In the genomic region with DNA sequence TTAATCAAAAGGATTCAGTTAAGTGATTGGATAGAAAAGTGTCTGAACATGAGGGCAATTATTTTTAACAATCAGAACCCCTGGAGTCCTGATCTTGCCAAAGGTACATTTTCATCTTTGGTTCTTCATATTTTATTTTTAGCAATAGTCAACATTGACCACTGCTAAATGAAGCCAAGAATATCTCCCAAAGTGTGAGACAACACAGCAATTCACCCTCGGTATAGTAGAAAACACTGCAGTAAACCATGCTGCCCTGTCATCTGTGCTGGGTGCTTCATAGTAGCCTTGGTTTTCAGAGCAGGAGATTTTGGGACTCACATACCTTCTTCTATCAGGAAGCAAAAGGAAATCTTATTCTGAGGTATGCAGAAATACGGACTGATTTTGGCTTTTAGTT, we compare ENCODE assay signal across 26 cellular contexts.
"Had no signal": no experiment of that assay in that cellular context is flagged by ENCODE, and none has a peak within 500 bp of the region (broad histone marks: within the 10 kb centered on the region; RNA-seq: fewer than 3 reads in every experiment).

No MANE protein-coding gene starts in this region.

- H3K27me3 ChIP-seq: neural progenitor cell, neutrophil, suprapubic skin, tibial nerve, vagina had no signal

- H3K27ac ChIP-seq: lower lobe of right lung, neural progenitor cell, neutrophil, parathyroid adenoma, psoas muscle, skin epidermis, suprapubic skin, thoracic aorta, tibial nerve, vagina had no signal

- H3K4me3 ChIP-seq: lower lobe of right lung, neural progenitor cell, psoas muscle, skin epidermis, suprapubic skin, thoracic aorta, tibial nerve, vagina had no signal

- H3K4me2 ChIP-seq: neural progenitor cell had no signal

- H3K4me1 ChIP-seq: lower lobe of right lung, neural progenitor cell, parathyroid adenoma, psoas muscle, suprapubic skin, tibial nerve, vagina had no signal

- H3K36me3 ChIP-seq: neural progenitor cell had no signal

- H3K9ac ChIP-seq: neural progenitor cell, parathyroid adenoma had no signal

- H3K9me3 ChIP-seq: lower lobe of right lung, neutrophil, psoas muscle, suprapubic skin, thoracic aorta, tibial nerve, vagina had no signal

- ATAC-seq: lower lobe of right lung; natural killer cell; psoas muscle; sciatic nerve; stimulated activated effector memory CD8-positive, alpha-beta T cell treated with anti-CD3 and anti-CD28 coated beads, Interleukin-12 subunit alpha, Interleukin-12 subunit beta, amount 100 ng/mL, for 72 hours had no signal

- DNase-seq: hypothalamus; immature natural killer cell; kidney; lower lobe of right lung; mammary epithelial cell; mesenchymal stem cell; naive B cell; natural killer cell; nephron progenitor cell; occipital lobe; psoas muscle; stimulated activated CD4-positive, alpha-beta T cell treated with anti-CD3 and anti-CD28 coated beads, Interleukin-12 subunit alpha, Interleukin-12 subunit beta, amount 100 ng/mL, for 4 hours; stimulated activated CD4-positive, alpha-beta T cell treated with anti-CD3 and anti-CD28 coated beads, Interleukin-15, amount 100 ng/mL, for 24 hours; stimulated activated CD4-positive, alpha-beta T cell treated with anti-CD3 and anti-CD28 coated beads, Interleukin-2, amount 100 ng/mL, for 24 hours; stimulated activated CD4-positive, alpha-beta T cell treated with anti-CD3 and anti-CD28 coated beads, Interleukin-4, amount 100 ng/mL, for 24 hours; stimulated activated naive CD4-positive, alpha-beta T cell had no signal
